ENCODE assay signal across 10 cellular contexts in the genomic region with DNA sequence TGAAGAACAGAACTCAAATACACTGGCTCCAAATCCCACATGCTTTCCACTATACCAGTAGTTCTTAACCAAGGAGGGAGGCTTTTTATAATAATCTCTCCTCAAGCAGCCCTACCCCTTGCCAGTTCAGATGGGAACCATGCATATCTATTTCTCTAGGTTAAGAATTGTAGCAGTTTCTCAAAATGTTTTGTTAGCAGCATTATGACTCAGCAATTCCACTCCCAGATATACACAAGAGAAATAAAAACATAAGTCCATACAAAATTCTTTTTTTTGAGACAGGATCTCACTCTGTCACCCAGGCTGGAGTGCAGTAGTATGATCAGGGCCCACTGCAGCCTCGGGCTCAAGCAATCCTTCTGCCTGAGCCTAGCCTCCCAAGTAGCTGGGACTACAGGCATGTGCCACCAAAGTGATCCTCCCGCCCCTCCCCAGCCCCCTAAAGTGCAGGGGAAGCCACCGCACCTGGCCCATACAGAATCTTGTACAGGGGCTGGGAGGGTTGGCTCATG. TPM values are rescaled to one million over a fixed set of nuclear protein-coding genes. Genes with fewer than 3 reads are reported as not detected.
DNase-seq lines count a peak whose midpoint lies in the region; ATAC-seq and TF ChIP-seq lines count a peak whose summit lies in the region.
"Had no signal": no experiment of that assay in that cellular context is flagged by ENCODE, and none has a peak within 500 bp of the region (broad histone marks: within the 10 kb centered on the region; RNA-seq: fewer than 3 reads in every experiment).

No MANE protein-coding gene starts in this region.

- DNase-seq in AG09319 (ENCODE audit: extremely low read depth, low read depth) (peak; percentile 62), LHCN-M2 (ENCODE audit: low read depth) (peak; percentile 87), cardiac fibroblast (ENCODE audit: low read depth in 2 of 2) (peak; percentile 83 to 86), nephron progenitor cell (no peak), activated gamma-delta T cell treated with Interleukin-2 at 50 U/mL for 16 hours (no peak)
- DNase-seq in activated effector memory CD4-positive, alpha-beta T cell treated with Interleukin-2 at 50 U/mL for 16 hours = no peak
- no peak for DNase-seq in naive thymus-derived CD8-positive, alpha-beta T cell
- DNase-seq: activated effector memory CD4-positive, alpha-beta T cell treated with anti-CD3 and anti-CD28 coated beads, Interleukin-2, amount 50 U/mL, for 16 hours; NCI-H2029 had no signal

- H3K4me3 ChIP-seq in cardiac fibroblast (replicated peaks in 1 of 2; ENCODE audit: low read depth in 2 of 2, low read length in 2 of 2) = no peak overlapping the region

- no peaks in the 10 kb centered on the region for H3K9me3 Mint-ChIP-seq in nephron progenitor cell
- no peaks in the 10 kb centered on the region for H3K9me3 Mint-ChIP-seq in naive thymus-derived CD8-positive, alpha-beta T cell

- H3K36me3 Mint-ChIP-seq in nephron progenitor cell (ENCODE audit: low read depth) = peaks cover 90% of the 10 kb centered on the region
- peaks cover 0 to 71% (median 15%) of the 10 kb centered on the region in 3 donors for H3K36me3 Mint-ChIP-seq in naive thymus-derived CD8-positive, alpha-beta T cell

- H3K27me3 Mint-ChIP-seq in nephron progenitor cell (ENCODE audit: low read depth, poor library complexity) = no peaks in the 10 kb centered on the region
- H3K27me3 Mint-ChIP-seq in naive thymus-derived CD8-positive, alpha-beta T cell = no peaks in the 10 kb centered on the region

- H3K27ac Mint-ChIP-seq in nephron progenitor cell = peak overlapping the region; percentile 27
- H3K27ac Mint-ChIP-seq in naive thymus-derived CD8-positive, alpha-beta T cell = peak overlapping the region in 2 of 10 donors; percentile 47 to 48

- no peak for ATAC-seq in naive thymus-derived CD8-positive, alpha-beta T cell
- ATAC-seq in HG02981 (IDR thresholded peaks at IDR 0.05; ENCODE audit: unreplicated experiment) = no peak

- POLR2A ChIA-PET in naive thymus-derived CD8-positive, alpha-beta T cell (lab: Charles Lee) = no interaction called here

- TF ChIP-seq CTCF in AG09319 (IDR thresholded peaks at IDR 0.05; ENCODE audit: low read depth, low read length) (no peak), cardiac fibroblast (IDR thresholded peaks at IDR 0.05; ENCODE audit: low read depth, low read length) (no peak), nephron progenitor cell (IDR thresholded peaks at IDR 0.05) (no peak)

- peaks cover 4% of the 10 kb centered on the region for H3K4me1 Mint-ChIP-seq in nephron progenitor cell
- H3K4me1 Mint-ChIP-seq in naive thymus-derived CD8-positive, alpha-beta T cell = peaks cover 28 to 79% (median 65%) of the 10 kb centered on the region in 4 donors

- H3K4me3 Mint-ChIP-seq in nephron progenitor cell = no peak overlapping the region
- H3K4me3 Mint-ChIP-seq in naive thymus-derived CD8-positive, alpha-beta T cell = no peak overlapping the region

RNA-seq across cellular contexts. Expression of gene YWHAG, which starts 18.1 kb away (rescaled TPM):
- total RNA-seq in LHCN-M2 (2014; rRNA removed) = 130 and 167 TPM in 2 replicates
- polyA plus RNA-seq in LHCN-M2 (2012) = 152 TPM
- total RNA-seq in naive thymus-derived CD8-positive, alpha-beta T cell = 10 to 100 TPM; 36.5 to 38.2 TPM
- 1 to 10 TPM; 1.4 to 1.9 (median 1.7) TPM for polyA plus RNA-seq in naive thymus-derived CD8-positive, alpha-beta T cell

RNA-seq across cellular contexts. Expression of gene HSPB1, which starts 38.2 kb away (rescaled TPM):
- total RNA-seq in LHCN-M2 (2014; rRNA removed) = 189 and 208 TPM in 2 replicates
- 1,772 TPM for polyA plus RNA-seq in LHCN-M2 (2012)
- total RNA-seq in naive thymus-derived CD8-positive, alpha-beta T cell = 10 to 100 TPM; 48.5 to 49.4 TPM
- 100 to 1,000 TPM in 2 of 3 donors, 10 to 100 TPM in 1; 96.4 to 128 (median 125) TPM for polyA plus RNA-seq in naive thymus-derived CD8-positive, alpha-beta T cell

Comparison
In these comparisons a context has a peak if more than half of its experiments do, and no peak if none do; other contexts are left out.
1. DNase-seq: peak in AG09319 (single experiment), LHCN-M2 (single experiment) and cardiac fibroblast (2 of 2); none in nephron progenitor cell (single experiment), activated effector memory CD4-positive, alpha-beta T cell treated with Interleukin-2 at 50 U/mL for 16 hours (single experiment), activated gamma-delta T cell treated with Interleukin-2 at 50 U/mL for 16 hours (single experiment) and naive thymus-derived CD8-positive, alpha-beta T cell (0 of 10).